26 cellular contexts compared by ENCODE assay signal in the genomic region with DNA sequence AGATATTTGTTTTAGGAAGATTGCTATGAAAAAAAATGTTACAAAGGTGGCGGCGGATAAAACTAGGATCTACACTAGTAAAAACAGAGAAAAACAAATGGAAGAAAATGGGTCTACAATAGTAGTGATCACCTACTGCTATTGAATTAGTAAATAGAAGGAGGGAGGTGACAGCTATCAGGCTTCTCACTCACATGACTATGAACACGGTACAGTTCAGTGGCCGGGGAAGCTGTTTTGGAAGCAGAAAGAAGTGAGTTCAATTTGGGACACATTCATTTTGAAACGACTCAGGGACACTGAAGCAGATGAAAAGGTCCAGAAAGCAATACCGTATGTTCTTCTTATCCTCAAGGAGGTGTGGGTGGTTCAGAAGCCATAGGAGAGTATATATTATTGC.
"Had no signal": no experiment of that assay in that cellular context is flagged by ENCODE, and none has a peak within 500 bp of the region (broad histone marks: within the 10 kb centered on the region; RNA-seq: fewer than 3 reads in every experiment).

No MANE protein-coding gene starts in this region.

- H3K9me3 ChIP-seq: esophagus squamous epithelium, gastroesophageal sphincter had no signal

- H3K36me3 ChIP-seq: brain microvascular endothelial cell, esophagus squamous epithelium, gastroesophageal sphincter had no signal

- DNase-seq: activated CD4-positive, alpha-beta memory T cell treated with anti-CD3 and anti-CD28 coated beads for 36 hours; activated CD4-positive, alpha-beta T cell treated with anti-CD3 and anti-CD28 coated beads for 36 hours; activated CD4-positive, alpha-beta T cell treated with anti-CD3 and anti-CD28 coated beads, Interleukin-2, amount 10 ng/mL, durations not matched to agents 24 days and 14 days; activated CD4-positive, CD25-positive, alpha-beta regulatory T cell; activated CD4-positive, CD25-positive, alpha-beta regulatory T cell treated with anti-CD3 and anti-CD28 coated beads, Interleukin-2, amount 50 U/mL, for 72 hours; activated CD8-positive, alpha-beta memory T cell treated with anti-CD3 and anti-CD28 coated beads, Interleukin-2, amount 10 ng/mL, durations not matched to agents 7 days and 5 days; activated CD8-positive, alpha-beta memory T cell treated with anti-CD3 and anti-CD28 coated beads, Interleukin-2, amount 50 U/mL, for 4 hours; activated CD8-positive, alpha-beta T cell treated with anti-CD3 and anti-CD28 coated beads, Interleukin-2, amount 10 ng/mL, durations not matched to agents 7 days and 5 days; activated effector memory CD4-positive, alpha-beta T cell treated with anti-CD3 and anti-CD28 coated beads, Interleukin-2, amount 50 U/mL, for 16 hours; activated naive CD4-positive, alpha-beta T cell treated with anti-CD3 and anti-CD28 coated beads, Interleukin-2, amount 50 U/mL, for 16 hours; activated naive CD4-positive, alpha-beta T cell treated with Interleukin-2 at 50 U/mL for 16 hours; activated T-cell treated with anti-CD3 and anti-CD28 coated beads, Interleukin-2, amount 50 U/mL, for 1 hour; activated T-cell treated with anti-CD3 and anti-CD28 coated beads, Interleukin-2, amount 50 U/mL, for 48 hours; amniotic stem cell; anterior cingulate cortex; brain microvascular endothelial cell; caudate nucleus; cortex of kidney; dermis blood vessel endothelial cell; effector CD4-positive, alpha-beta T cell; effector memory CD8-positive, alpha-beta T cell; esophagus squamous epithelium; foreskin melanocyte; T-helper 2 cell had no signal

- H3K27me3 ChIP-seq: brain microvascular endothelial cell, esophagus squamous epithelium, gastroesophageal sphincter had no signal

- ATAC-seq: activated CD4-positive, alpha-beta T cell treated with anti-CD3 and anti-CD28 coated beads for 36 hours; activated CD8-positive, alpha-beta memory T cell treated with anti-CD3 and anti-CD28 coated beads, Interleukin-2, amount 10 ng/mL, durations not matched to agents 7 days and 5 days; activated CD8-positive, alpha-beta T cell treated with anti-CD3 and anti-CD28 coated beads, Interleukin-2, amount 10 ng/mL, durations not matched to agents 7 days and 5 days; effector memory CD8-positive, alpha-beta T cell; gastroesophageal sphincter had no signal

- H3K4me3 ChIP-seq: esophagus squamous epithelium, gastroesophageal sphincter had no signal

- H3K27ac ChIP-seq: brain microvascular endothelial cell, epithelial cell of prostate, esophagus squamous epithelium, gastroesophageal sphincter had no signal
